Comparison of ENCODE assay signal across 1 cellular context in genomic region chrX:55818673-55819375, GRCh38.
TF ChIP-seq lines count a peak whose summit lies in the region.

No MANE protein-coding gene starts in this region.

TF ChIP-seq in GM23338, 12 proteins besides CTCF, POLR2A, EP300 and RAD21 (continued from another document):
- TF ChIP-seq ZNF462 (CRISPR knock-in tag; IDR thresholded peaks at IDR 0.05) (no peak), STAT1 (IDR thresholded peaks at IDR 0.05; ENCODE audit: unreplicated experiment) (no peak), ZNF331 (CRISPR knock-in tag; IDR thresholded peaks at IDR 0.05; ENCODE audit: low read depth) (no peak), ETS1 (IDR thresholded peaks at IDR 0.05) (no peak), REST (IDR thresholded peaks at IDR 0.05; ENCODE audit: unreplicated experiment) (no peak)
